1 cellular context compared by ENCODE assay signal in the genomic region with DNA sequence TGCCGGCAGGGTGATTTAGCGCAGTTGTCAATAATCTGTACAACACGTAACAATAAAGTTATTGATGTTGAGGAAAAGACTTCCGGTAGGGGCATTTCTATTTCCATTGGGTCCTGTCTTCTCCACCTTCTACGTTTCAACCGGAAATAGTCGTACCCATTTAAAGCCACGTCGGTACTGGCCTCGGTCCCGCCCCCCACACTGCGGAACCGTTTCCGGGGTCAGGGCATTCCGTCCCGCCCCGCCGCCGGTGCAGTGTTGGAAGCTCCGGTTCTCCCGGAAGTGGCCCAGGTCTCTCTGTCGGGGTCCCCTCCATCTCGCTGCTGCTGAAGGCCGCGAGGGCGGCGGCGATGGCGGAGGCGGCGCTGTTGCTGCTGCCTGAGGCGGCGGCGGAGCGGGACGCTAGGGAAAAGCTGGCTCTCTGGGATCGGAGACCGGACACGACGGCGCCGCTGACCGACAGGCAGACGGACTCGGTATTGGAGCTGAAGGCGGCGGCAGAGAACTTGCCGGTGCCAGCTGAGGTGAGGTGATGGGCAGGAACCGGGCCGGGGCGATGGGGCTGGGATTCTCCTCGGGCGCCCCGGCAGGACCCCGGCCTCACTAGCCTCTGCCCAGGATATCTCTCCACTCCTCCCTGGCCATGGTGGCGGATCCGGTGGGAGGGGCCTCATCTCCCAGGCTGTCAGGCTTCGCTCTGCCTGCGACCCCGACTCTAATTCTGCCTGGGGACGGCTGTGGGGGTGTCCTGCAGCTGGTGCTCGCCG.
A peak's percentile ranks its signal among the peaks of the same experiment; 100 is the strongest.
TF ChIP-seq lines count a peak whose summit lies in the region.

A gene with protein sequence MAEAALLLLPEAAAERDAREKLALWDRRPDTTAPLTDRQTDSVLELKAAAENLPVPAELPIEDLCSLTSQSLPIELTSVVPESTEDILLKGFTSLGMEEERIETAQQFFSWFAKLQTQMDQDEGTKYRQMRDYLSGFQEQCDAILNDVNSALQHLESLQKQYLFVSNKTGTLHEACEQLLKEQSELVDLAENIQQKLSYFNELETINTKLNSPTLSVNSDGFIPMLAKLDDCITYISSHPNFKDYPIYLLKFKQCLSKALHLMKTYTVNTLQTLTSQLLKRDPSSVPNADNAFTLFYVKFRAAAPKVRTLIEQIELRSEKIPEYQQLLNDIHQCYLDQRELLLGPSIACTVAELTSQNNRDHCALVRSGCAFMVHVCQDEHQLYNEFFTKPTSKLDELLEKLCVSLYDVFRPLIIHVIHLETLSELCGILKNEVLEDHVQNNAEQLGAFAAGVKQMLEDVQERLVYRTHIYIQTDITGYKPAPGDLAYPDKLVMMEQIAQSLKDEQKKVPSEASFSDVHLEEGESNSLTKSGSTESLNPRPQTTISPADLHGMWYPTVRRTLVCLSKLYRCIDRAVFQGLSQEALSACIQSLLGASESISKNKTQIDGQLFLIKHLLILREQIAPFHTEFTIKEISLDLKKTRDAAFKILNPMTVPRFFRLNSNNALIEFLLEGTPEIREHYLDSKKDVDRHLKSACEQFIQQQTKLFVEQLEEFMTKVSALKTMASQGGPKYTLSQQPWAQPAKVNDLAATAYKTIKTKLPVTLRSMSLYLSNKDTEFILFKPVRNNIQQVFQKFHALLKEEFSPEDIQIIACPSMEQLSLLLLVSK (plus strand): TSS at position 253 of the 767 bp plus-strand sequence. CDS start 98 bp downstream, at position 351.

TF ChIP-seq in K562, 482 proteins besides CTCF, POLR2A, EP300 and RAD21 (continued from another document and continues in another):
- TF ChIP-seq, protein P1, sequence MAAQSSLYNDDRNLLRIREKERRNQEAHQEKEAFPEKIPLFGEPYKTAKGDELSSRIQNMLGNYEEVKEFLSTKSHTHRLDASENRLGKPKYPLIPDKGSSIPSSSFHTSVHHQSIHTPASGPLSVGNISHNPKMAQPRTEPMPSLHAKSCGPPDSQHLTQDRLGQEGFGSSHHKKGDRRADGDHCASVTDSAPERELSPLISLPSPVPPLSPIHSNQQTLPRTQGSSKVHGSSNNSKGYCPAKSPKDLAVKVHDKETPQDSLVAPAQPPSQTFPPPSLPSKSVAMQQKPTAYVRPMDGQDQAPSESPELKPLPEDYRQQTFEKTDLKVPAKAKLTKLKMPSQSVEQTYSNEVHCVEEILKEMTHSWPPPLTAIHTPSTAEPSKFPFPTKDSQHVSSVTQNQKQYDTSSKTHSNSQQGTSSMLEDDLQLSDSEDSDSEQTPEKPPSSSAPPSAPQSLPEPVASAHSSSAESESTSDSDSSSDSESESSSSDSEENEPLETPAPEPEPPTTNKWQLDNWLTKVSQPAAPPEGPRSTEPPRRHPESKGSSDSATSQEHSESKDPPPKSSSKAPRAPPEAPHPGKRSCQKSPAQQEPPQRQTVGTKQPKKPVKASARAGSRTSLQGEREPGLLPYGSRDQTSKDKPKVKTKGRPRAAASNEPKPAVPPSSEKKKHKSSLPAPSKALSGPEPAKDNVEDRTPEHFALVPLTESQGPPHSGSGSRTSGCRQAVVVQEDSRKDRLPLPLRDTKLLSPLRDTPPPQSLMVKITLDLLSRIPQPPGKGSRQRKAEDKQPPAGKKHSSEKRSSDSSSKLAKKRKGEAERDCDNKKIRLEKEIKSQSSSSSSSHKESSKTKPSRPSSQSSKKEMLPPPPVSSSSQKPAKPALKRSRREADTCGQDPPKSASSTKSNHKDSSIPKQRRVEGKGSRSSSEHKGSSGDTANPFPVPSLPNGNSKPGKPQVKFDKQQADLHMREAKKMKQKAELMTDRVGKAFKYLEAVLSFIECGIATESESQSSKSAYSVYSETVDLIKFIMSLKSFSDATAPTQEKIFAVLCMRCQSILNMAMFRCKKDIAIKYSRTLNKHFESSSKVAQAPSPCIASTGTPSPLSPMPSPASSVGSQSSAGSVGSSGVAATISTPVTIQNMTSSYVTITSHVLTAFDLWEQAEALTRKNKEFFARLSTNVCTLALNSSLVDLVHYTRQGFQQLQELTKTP (IDR thresholded peaks at IDR 0.05; ENCODE audit: low read depth in 1 of 2, partially characterized antibody in 2 of 2) = no peak
- TF ChIP-seq, protein P2, sequence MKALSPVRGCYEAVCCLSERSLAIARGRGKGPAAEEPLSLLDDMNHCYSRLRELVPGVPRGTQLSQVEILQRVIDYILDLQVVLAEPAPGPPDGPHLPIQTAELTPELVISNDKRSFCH (CRISPR knock-in tag; IDR thresholded peaks at IDR 0.05) = no peak
- TF ChIP-seq, protein P2 (tag; IDR thresholded peaks at IDR 0.05) = no peak
- TF ChIP-seq BACH1 (tag; IDR thresholded peaks at IDR 0.05) (no peak), ZNF217 (CRISPR knock-in tag; IDR thresholded peaks at IDR 0.05) (no peak), ZNF699 (CRISPR knock-in tag; IDR thresholded peaks at IDR 0.05; ENCODE audit: insufficient replicate concordance) (no peak), NFATC3 (IDR thresholded peaks at IDR 0.05) (no peak), STAG1 (CRISPR knock-in tag; IDR thresholded peaks at IDR 0.05; ENCODE audit: borderline replicate concordance) (no peak), ZFP1 (CRISPR knock-in tag; IDR thresholded peaks at IDR 0.05) (no peak), RHOXF2B (CRISPR knock-in tag; conservative IDR thresholded peaks at IDR 0.05) (no peak), KLF1 (tag; IDR thresholded peaks at IDR 0.05) (peak; percentile 61), XRCC4 (IDR thresholded peaks at IDR 0.05; ENCODE audit: extremely low read depth, insufficient read depth, insufficient read length) (no peak), CBFA2T2 (conservative IDR thresholded peaks at IDR 0.05) (no peak), CAMTA2 (CRISPR knock-in tag; conservative IDR thresholded peaks at IDR 0.05) (no peak), SETDB1 (IDR thresholded peaks at IDR 0.05; ENCODE audit: low read length) (no peak), CBX1 (IDR thresholded peaks at IDR 0.05; ENCODE audit: low read depth) (peak; percentile 66; the same call in 1 of the 2 replicates), ZNF174 (CRISPR knock-in tag; IDR thresholded peaks at IDR 0.05) (no peak), PHB2 (IDR thresholded peaks at IDR 0.05; ENCODE audit: low read depth) (no peak), MEF2D (tag; conservative IDR thresholded peaks at IDR 0.05; ENCODE audit: low read depth) (no peak), TEAD4 (IDR thresholded peaks at IDR 0.05; ENCODE audit: low read length) (no peak), TEAD4 (CRISPR knock-in tag; IDR thresholded peaks at IDR 0.05; ENCODE audit: borderline replicate concordance) (no peak), MYC (IDR thresholded peaks at IDR 0.05; ENCODE audit: low read depth, low read length) (0 out of 2 replicates have a peak, but pooled peaks have one; percentile 22), MYC (CRISPR knock-in tag; IDR thresholded peaks at IDR 0.05; ENCODE audit: borderline replicate concordance, low read depth) (no peak), ZSCAN32 (CRISPR knock-in tag; IDR thresholded peaks at IDR 0.05) (no peak), HNRNPK (IDR thresholded peaks at IDR 0.05; ENCODE audit: low read depth, low read length, poor library complexity, severe bottlenecking) (no peak)
- TF ChIP-seq, protein P3, sequence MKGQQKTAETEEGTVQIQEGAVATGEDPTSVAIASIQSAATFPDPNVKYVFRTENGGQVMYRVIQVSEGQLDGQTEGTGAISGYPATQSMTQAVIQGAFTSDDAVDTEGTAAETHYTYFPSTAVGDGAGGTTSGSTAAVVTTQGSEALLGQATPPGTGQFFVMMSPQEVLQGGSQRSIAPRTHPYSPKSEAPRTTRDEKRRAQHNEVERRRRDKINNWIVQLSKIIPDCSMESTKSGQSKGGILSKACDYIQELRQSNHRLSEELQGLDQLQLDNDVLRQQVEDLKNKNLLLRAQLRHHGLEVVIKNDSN (CRISPR knock-in tag; IDR thresholded peaks at IDR 0.05) = no peak
- TF ChIP-seq, protein P4, sequence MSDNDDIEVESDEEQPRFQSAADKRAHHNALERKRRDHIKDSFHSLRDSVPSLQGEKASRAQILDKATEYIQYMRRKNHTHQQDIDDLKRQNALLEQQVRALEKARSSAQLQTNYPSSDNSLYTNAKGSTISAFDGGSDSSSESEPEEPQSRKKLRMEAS (CRISPR knock-in tag; IDR thresholded peaks at IDR 0.05) = no peak
- TF ChIP-seq, protein P5, sequence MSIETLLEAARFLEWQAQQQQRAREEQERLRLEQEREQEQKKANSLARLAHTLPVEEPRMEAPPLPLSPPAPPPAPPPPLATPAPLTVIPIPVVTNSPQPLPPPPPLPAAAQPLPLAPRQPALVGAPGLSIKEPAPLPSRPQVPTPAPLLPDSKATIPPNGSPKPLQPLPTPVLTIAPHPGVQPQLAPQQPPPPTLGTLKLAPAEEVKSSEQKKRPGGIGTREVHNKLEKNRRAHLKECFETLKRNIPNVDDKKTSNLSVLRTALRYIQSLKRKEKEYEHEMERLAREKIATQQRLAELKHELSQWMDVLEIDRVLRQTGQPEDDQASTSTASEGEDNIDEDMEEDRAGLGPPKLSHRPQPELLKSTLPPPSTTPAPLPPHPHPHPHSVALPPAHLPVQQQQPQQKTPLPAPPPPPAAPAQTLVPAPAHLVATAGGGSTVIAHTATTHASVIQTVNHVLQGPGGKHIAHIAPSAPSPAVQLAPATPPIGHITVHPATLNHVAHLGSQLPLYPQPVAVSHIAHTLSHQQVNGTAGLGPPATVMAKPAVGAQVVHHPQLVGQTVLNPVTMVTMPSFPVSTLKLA (conservative IDR thresholded peaks at IDR 0.05) = peak; percentile 55 to 73; a peak in 3 of 4 replicates
- TF ChIP-seq, protein P6, sequence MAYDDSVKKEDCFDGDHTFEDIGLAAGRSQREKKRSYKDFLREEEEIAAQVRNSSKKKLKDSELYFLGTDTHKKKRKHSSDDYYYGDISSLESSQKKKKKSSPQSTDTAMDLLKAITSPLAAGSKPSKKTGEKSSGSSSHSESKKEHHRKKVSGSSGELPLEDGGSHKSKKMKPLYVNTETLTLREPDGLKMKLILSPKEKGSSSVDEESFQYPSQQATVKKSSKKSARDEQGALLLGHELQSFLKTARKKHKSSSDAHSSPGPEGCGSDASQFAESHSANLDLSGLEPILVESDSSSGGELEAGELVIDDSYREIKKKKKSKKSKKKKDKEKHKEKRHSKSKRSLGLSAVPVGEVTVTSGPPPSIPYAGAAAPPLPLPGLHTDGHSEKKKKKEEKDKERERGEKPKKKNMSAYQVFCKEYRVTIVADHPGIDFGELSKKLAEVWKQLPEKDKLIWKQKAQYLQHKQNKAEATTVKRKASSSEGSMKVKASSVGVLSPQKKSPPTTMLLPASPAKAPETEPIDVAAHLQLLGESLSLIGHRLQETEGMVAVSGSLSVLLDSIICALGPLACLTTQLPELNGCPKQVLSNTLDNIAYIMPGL (CRISPR knock-in tag; IDR thresholded peaks at IDR 0.05) = peak; percentile 69; the same call in 1 of the 2 replicates
- TF ChIP-seq, protein P7, sequence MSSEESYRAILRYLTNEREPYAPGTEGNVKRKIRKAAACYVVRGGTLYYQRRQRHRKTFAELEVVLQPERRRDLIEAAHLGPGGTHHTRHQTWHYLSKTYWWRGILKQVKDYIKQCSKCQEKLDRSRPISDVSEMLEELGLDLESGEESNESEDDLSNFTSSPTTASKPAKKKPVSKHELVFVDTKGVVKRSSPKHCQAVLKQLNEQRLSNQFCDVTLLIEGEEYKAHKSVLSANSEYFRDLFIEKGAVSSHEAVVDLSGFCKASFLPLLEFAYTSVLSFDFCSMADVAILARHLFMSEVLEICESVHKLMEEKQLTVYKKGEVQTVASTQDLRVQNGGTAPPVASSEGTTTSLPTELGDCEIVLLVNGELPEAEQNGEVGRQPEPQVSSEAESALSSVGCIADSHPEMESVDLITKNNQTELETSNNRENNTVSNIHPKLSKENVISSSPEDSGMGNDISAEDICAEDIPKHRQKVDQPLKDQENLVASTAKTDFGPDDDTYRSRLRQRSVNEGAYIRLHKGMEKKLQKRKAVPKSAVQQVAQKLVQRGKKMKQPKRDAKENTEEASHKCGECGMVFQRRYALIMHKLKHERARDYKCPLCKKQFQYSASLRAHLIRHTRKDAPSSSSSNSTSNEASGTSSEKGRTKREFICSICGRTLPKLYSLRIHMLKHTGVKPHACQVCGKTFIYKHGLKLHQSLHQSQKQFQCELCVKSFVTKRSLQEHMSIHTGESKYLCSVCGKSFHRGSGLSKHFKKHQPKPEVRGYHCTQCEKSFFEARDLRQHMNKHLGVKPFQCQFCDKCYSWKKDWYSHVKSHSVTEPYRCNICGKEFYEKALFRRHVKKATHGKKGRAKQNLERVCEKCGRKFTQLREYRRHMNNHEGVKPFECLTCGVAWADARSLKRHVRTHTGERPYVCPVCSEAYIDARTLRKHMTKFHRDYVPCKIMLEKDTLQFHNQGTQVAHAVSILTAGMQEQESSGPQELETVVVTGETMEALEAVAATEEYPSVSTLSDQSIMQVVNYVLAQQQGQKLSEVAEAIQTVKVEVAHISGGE (CRISPR knock-in tag; IDR thresholded peaks at IDR 0.05) = peak; percentile 41 to 93 (median 67); a peak in 5 of 6 replicates
- TF ChIP-seq, protein P8, sequence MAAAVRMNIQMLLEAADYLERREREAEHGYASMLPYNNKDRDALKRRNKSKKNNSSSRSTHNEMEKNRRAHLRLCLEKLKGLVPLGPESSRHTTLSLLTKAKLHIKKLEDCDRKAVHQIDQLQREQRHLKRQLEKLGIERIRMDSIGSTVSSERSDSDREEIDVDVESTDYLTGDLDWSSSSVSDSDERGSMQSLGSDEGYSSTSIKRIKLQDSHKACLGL (CRISPR knock-in tag; IDR thresholded peaks at IDR 0.05; ENCODE audit: borderline replicate concordance, poor library complexity, severe bottlenecking) = no peak
- TF ChIP-seq, protein P9, sequence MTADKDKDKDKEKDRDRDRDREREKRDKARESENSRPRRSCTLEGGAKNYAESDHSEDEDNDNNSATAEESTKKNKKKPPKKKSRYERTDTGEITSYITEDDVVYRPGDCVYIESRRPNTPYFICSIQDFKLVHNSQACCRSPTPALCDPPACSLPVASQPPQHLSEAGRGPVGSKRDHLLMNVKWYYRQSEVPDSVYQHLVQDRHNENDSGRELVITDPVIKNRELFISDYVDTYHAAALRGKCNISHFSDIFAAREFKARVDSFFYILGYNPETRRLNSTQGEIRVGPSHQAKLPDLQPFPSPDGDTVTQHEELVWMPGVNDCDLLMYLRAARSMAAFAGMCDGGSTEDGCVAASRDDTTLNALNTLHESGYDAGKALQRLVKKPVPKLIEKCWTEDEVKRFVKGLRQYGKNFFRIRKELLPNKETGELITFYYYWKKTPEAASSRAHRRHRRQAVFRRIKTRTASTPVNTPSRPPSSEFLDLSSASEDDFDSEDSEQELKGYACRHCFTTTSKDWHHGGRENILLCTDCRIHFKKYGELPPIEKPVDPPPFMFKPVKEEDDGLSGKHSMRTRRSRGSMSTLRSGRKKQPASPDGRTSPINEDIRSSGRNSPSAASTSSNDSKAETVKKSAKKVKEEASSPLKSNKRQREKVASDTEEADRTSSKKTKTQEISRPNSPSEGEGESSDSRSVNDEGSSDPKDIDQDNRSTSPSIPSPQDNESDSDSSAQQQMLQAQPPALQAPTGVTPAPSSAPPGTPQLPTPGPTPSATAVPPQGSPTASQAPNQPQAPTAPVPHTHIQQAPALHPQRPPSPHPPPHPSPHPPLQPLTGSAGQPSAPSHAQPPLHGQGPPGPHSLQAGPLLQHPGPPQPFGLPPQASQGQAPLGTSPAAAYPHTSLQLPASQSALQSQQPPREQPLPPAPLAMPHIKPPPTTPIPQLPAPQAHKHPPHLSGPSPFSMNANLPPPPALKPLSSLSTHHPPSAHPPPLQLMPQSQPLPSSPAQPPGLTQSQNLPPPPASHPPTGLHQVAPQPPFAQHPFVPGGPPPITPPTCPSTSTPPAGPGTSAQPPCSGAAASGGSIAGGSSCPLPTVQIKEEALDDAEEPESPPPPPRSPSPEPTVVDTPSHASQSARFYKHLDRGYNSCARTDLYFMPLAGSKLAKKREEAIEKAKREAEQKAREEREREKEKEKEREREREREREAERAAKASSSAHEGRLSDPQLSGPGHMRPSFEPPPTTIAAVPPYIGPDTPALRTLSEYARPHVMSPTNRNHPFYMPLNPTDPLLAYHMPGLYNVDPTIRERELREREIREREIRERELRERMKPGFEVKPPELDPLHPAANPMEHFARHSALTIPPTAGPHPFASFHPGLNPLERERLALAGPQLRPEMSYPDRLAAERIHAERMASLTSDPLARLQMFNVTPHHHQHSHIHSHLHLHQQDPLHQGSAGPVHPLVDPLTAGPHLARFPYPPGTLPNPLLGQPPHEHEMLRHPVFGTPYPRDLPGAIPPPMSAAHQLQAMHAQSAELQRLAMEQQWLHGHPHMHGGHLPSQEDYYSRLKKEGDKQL (CRISPR knock-in tag; IDR thresholded peaks at IDR 0.05; ENCODE audit: borderline replicate concordance) = no peak
